Comparison of ENCODE assay signal across 11 cellular contexts in the genomic region with DNA sequence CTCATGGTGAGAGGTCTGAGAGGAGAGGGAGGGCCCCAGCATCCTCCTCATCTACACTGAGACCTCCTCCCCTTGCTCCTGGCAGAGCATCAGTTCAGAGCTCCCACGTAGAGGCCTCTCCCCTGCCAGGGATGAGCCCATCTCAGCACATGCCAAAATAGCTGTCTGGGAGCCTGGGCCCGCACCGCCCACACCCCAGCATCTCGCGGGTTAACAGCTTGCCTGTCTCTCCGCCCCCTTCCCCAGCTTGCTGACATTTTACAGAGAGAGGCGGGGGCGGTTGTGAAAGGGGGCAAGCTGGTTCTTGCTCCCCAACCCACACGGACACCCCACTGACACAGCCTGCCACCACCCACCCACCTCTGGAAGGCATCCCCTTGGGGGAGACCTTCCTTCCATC. TPM values are rescaled to one million over a fixed set of nuclear protein-coding genes. Genes with fewer than 3 reads are reported as not detected.
DNase-seq lines count a peak whose midpoint lies in the region; ATAC-seq, FAIRE-seq and TF ChIP-seq lines count a peak whose summit lies in the region.
"Had no signal": no experiment of that assay in that cellular context is flagged by ENCODE, and none has a peak within 500 bp of the region (broad histone marks: within the 10 kb centered on the region; RNA-seq: fewer than 3 reads in every experiment).

No MANE protein-coding gene starts in this region.

- peak overlapping the region; percentile 32 for H3K27ac Mint-ChIP-seq in activated CD8-positive, alpha-beta memory T cell treated with anti-CD3 and anti-CD28 coated beads, Interleukin-2, amount 10 ng/mL, durations not matched to agents 7 days and 5 days

- no peak for TF ChIP-seq CTCF in Loucy (conservative IDR thresholded peaks at IDR 0.05; ENCODE audit: low read length)
- TF ChIP-seq CTCF in esophagus squamous epithelium (IDR thresholded peaks at IDR 0.05), result no peak

- TF ChIP-seq POLR2A in esophagus squamous epithelium (IDR thresholded peaks at IDR 0.05), result no peak

- no peak overlapping the region for H2AFZ ChIP-seq in Loucy (ENCODE audit: low read length)

- peak overlapping the region; percentile 3 for H3K9ac ChIP-seq in Loucy (ENCODE audit: low read depth, low read length, poor library complexity, severe bottlenecking)

- FAIRE-seq in HTR-8/SVneo (lab: Jason Lieb, UNC), result no peak

- H3K27me3 ChIP-seq in Loucy (ENCODE audit: insufficient read depth, low read length, poor library complexity, severe bottlenecking) (no peaks in the 10 kb centered on the region), esophagus squamous epithelium (no peaks in the 10 kb centered on the region)

- peaks cover 3% of the 10 kb centered on the region; the same call in 1 of the 2 replicates for H3F3A ChIP-seq in Loucy (ENCODE audit: low read depth)

- no peak for ATAC-seq in activated CD8-positive, alpha-beta memory T cell treated with anti-CD3 and anti-CD28 coated beads, Interleukin-2, amount 10 ng/mL, durations not matched to agents 7 days and 5 days
- ATAC-seq in GM18868 (IDR thresholded peaks at IDR 0.05; ENCODE audit: unreplicated experiment) (no peak), GM21723 (IDR thresholded peaks at IDR 0.05; ENCODE audit: unreplicated experiment) (no peak)

- H3K36me3 ChIP-seq in Loucy (ENCODE audit: insufficient read depth, low read length) (peaks cover 14% of the 10 kb centered on the region; the same call in 1 of the 2 replicates), esophagus squamous epithelium (no peaks in the 10 kb centered on the region)

- no peak for DNase-seq in activated CD8-positive, alpha-beta memory T cell treated with anti-CD3 and anti-CD28 coated beads, Interleukin-2, amount 10 ng/mL, durations not matched to agents 7 days and 5 days
- no peak for DNase-seq in esophagus squamous epithelium (lab: John Stamatoyannopoulos, UW)
- peak; percentile 62 for DNase-seq in stimulated activated CD8-positive, alpha-beta memory T cell treated with anti-CD3 and anti-CD28 coated beads, Interleukin-4, amount 100 ng/mL, for 24 hours (ENCODE audit: low read depth)
- DNase-seq in NCI-H2029 treated with DMSO at 0.1 percent for 48 hours (lab: John Stamatoyannopoulos, UW), result no peak
- no peak for DNase-seq in HTR-8/SVneo (ENCODE audit: insufficient read length, low spot score)
- DNase-seq: amniotic stem cell, NCI-H1694 treated with DMSO at 0.1 percent for 48 hours, SIG-M5 had no signal

- H3K27me3 Mint-ChIP-seq in activated CD8-positive, alpha-beta memory T cell treated with anti-CD3 and anti-CD28 coated beads, Interleukin-2, amount 10 ng/mL, durations not matched to agents 7 days and 5 days, result no peaks in the 10 kb centered on the region

- no peak overlapping the region for H3K4me3 Mint-ChIP-seq in activated CD8-positive, alpha-beta memory T cell treated with anti-CD3 and anti-CD28 coated beads, Interleukin-2, amount 10 ng/mL, durations not matched to agents 7 days and 5 days

- CTCF ChIA-PET in activated CD8-positive, alpha-beta memory T cell treated with anti-CD3 and anti-CD28 coated beads, Interleukin-2, amount 10 ng/mL, durations not matched to agents 7 days and 5 days (lab: Charles Lee), result interaction anchor here (1.3 to 18.5 kb wide), 5 partner anchors 12 to 176 kb away, joined by 3 to 444 read pairs (median 8); partner anchors contain the start of genes CHRM4 and MDK

- no peaks in the 10 kb centered on the region for H3K9me3 Mint-ChIP-seq in activated CD8-positive, alpha-beta memory T cell treated with anti-CD3 and anti-CD28 coated beads, Interleukin-2, amount 10 ng/mL, durations not matched to agents 7 days and 5 days (ENCODE audit: low read depth)

- H3K4me2 ChIP-seq in Loucy (ENCODE audit: low read depth, low read length, poor library complexity, severe bottlenecking), result peak overlapping the region; percentile 100

- H3K4me3 ChIP-seq in Loucy (ENCODE audit: low read length, poor library complexity, severe bottlenecking), result no peak overlapping the region
- H3K4me3 ChIP-seq in esophagus squamous epithelium, result no peak overlapping the region

- peaks cover 100% of the 10 kb centered on the region for H3K79me2 ChIP-seq in Loucy (ENCODE audit: insufficient read depth, low read length)

- H3K4me1 ChIP-seq in Loucy (ENCODE audit: insufficient read depth, low read length, poor library complexity, severe bottlenecking) (peaks cover 67% of the 10 kb centered on the region), esophagus squamous epithelium (peaks cover 59 to 93% (median 62%) of the 10 kb centered on the region in 3 donors)

- H3K9me2 ChIP-seq in Loucy (replicated peaks; ENCODE audit: low read depth, low read length), result no peaks in the 10 kb centered on the region

- 20% methylated on average over 1 of the region's 9 CpGs; no CpG with 5 or more reads in 1 of the 2 donors for WGBS in esophagus squamous epithelium, 2 donors

- intact Hi-C loops in esophagus squamous epithelium (cut with DNase I), result no loop called here

- H3K9me3 ChIP-seq in Loucy (ENCODE audit: insufficient read depth, low read depth, low read length), result no peaks in the 10 kb centered on the region
- no peaks in the 10 kb centered on the region for H3K9me3 ChIP-seq in esophagus squamous epithelium

- peak overlapping the region in 3 of 4 donors; percentile 8 to 42 (median 22) for H3K27ac ChIP-seq in esophagus squamous epithelium

- H3K36me3 Mint-ChIP-seq in activated CD8-positive, alpha-beta memory T cell treated with anti-CD3 and anti-CD28 coated beads, Interleukin-2, amount 10 ng/mL, durations not matched to agents 7 days and 5 days, result peaks cover 3% of the 10 kb centered on the region

- peaks cover 69% of the 10 kb centered on the region for H4K20me1 ChIP-seq in Loucy (ENCODE audit: insufficient read depth, low read length, poor library complexity, severe bottlenecking)

- H3K4me1 Mint-ChIP-seq in activated CD8-positive, alpha-beta memory T cell treated with anti-CD3 and anti-CD28 coated beads, Interleukin-2, amount 10 ng/mL, durations not matched to agents 7 days and 5 days, result peaks cover 69% of the 10 kb centered on the region

RNA-seq across cellular contexts. Expression of gene DGKZ, which starts 6.4 kb away (rescaled TPM):
- total RNA-seq in activated CD8-positive, alpha-beta memory T cell treated with anti-CD3 and anti-CD28 coated beads, Interleukin-2, amount 10 ng/mL, durations not matched to agents 7 days and 5 days, result 100 to 1,000 TPM in 1 of 2 experiments, 10 to 100 TPM in 1; 96.9 to 132 TPM
- 10 to 100 TPM; 38.5 to 53.1 (median 45.7) TPM for total RNA-seq in esophagus squamous epithelium

RNA-seq across cellular contexts. Expression of gene MDK, which starts 27.8 kb away (rescaled TPM):
- total RNA-seq in activated CD8-positive, alpha-beta memory T cell treated with anti-CD3 and anti-CD28 coated beads, Interleukin-2, amount 10 ng/mL, durations not matched to agents 7 days and 5 days, result 1 to 10 TPM; 1.6 to 5.0 TPM
- total RNA-seq in esophagus squamous epithelium, result 10 to 100 TPM in 3 of 4 donors, 1 to 10 TPM in 1; 5.4 to 62.6 (median 22.5) TPM

RNA-seq across cellular contexts. Expression of gene CHRM4, which starts 37.9 kb away (rescaled TPM):
- total RNA-seq in activated CD8-positive, alpha-beta memory T cell treated with anti-CD3 and anti-CD28 coated beads, Interleukin-2, amount 10 ng/mL, durations not matched to agents 7 days and 5 days, result under 1 TPM in 1 of 2 experiments, not detected in 1; 0.18 TPM
- total RNA-seq in esophagus squamous epithelium, result not detected
